ENCODE assay signal across 2 cellular contexts in the genomic region with DNA sequence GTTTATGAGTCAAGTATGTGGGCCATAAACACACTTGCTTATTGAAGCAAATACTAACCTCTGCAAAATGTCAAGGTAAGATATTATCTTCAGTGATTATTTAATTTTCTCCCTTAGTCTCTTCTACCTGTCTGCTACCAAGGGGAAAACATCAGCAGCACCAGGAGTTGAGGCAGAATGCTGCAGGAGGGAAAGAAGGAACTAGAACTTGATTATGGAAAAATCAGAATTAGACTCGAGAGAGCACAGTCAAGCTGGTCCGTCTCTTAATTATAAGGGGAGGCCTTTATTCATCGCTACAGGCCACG.
TF ChIP-seq lines count a peak whose summit lies in the region.

No MANE protein-coding gene starts in this region.

TF ChIP-seq in SK-N-SH, 30 proteins besides CTCF, POLR2A, EP300 and RAD21 (continued from another document):
- TF ChIP-seq USF1 (IDR thresholded peaks at IDR 0.05; ENCODE audit: borderline replicate concordance, low read depth) = no peak

TF ChIP-seq in SK-N-SH treated with all-trans-retinoic acid at 6 μM for 48 hours, 23 proteins besides CTCF, POLR2A, EP300 and RAD21 (continued from another document):
- no peak for TF ChIP-seq RARB (CRISPR knock-in tag; IDR thresholded peaks at IDR 0.05)
- no peak for TF ChIP-seq ARNTL (CRISPR knock-in tag; IDR thresholded peaks at IDR 0.05; ENCODE audit: borderline replicate concordance, low read depth)
- no peak for TF ChIP-seq ISL1 (CRISPR knock-in tag; IDR thresholded peaks at IDR 0.05)
- TF ChIP-seq GLIS3 (CRISPR knock-in tag; IDR thresholded peaks at IDR 0.05) = no peak
- no peak for TF ChIP-seq ZFP30 (CRISPR knock-in tag; IDR thresholded peaks at IDR 0.05)
- no peak for TF ChIP-seq ZFP3 (CRISPR knock-in tag; IDR thresholded peaks at IDR 0.05)
- no peak for TF ChIP-seq CSDC2 (CRISPR knock-in tag; IDR thresholded peaks at IDR 0.05)
- TF ChIP-seq ZNF70 (CRISPR knock-in tag; IDR thresholded peaks at IDR 0.05) = no peak
